Comparison of ENCODE assay signal across 11 cellular contexts in genomic region chr22:25070870-25071465, GRCh38.
DNase-seq lines count a peak whose midpoint lies in the region; ATAC-seq, FAIRE-seq and TF ChIP-seq lines count a peak whose summit lies in the region.
"Had no signal": no experiment of that assay in that cellular context is flagged by ENCODE, and none has a peak within 500 bp of the region (broad histone marks: within the 10 kb centered on the region; RNA-seq: fewer than 3 reads in every experiment).

No MANE protein-coding gene starts in this region.

- FAIRE-seq in GM19239 (lab: Jason Lieb, UNC): peak; percentile 91

- POLR2A ChIA-PET in activated CD4-positive, alpha-beta memory T cell treated with anti-CD3 and anti-CD28 coated beads for 36 hours (lab: Charles Lee): interaction anchor here (2.1 kb wide), 1 partner anchor 15 kb away, joined by 6 read pairs; no protein-coding TSS in a partner anchor

- H3K4me3 ChIP-seq in fibroblast of villous mesenchyme (ENCODE audit: low read depth, low read length): no peak overlapping the region
- H3K4me3 ChIP-seq: adrenal gland had no signal

- CTCF ChIA-PET in activated CD4-positive, alpha-beta memory T cell treated with anti-CD3 and anti-CD28 coated beads for 36 hours (lab: Charles Lee): interaction anchor here (1.5 to 3.9 kb wide), 4 partner anchors 10 to 39 kb away, joined by 3 to 48 read pairs (median 18); no protein-coding TSS in a partner anchor

- ATAC-seq in stimulated activated naive CD8-positive, alpha-beta T cell treated with anti-CD3 and anti-CD28 coated beads, Interleukin-15, amount 100 ng/mL, for 72 hours: no peak
- no peak for ATAC-seq in GM19467 (IDR thresholded peaks at IDR 0.05; ENCODE audit: unreplicated experiment)

- DNase-seq in GM19239 (ENCODE audit: insufficient read length, low spot score): no peak
- peak; percentile 39 for DNase-seq in activated CD4-positive, alpha-beta memory T cell treated with anti-CD3 and anti-CD28 coated beads for 36 hours
- peak; percentile 16 for DNase-seq in fibroblast of villous mesenchyme (ENCODE audit: low read depth)
- peak in 1 of 2 donors; percentile 37 for DNase-seq in stimulated activated naive CD8-positive, alpha-beta T cell treated with anti-CD3 and anti-CD28 coated beads, Interleukin-15, amount 100 ng/mL, for 72 hours
- DNase-seq in islet precursor cell: no peak
- no peak for DNase-seq in foreskin melanocyte
- DNase-seq: adrenal gland, endodermal cell, MM.1S, naive B cell had no signal

- peaks cover 86% of the 10 kb centered on the region for H3K4me1 Mint-ChIP-seq in activated CD4-positive, alpha-beta memory T cell treated with anti-CD3 and anti-CD28 coated beads for 36 hours (ENCODE audit: low read depth)
- H3K4me1 Mint-ChIP-seq in stimulated activated naive CD8-positive, alpha-beta T cell treated with anti-CD3 and anti-CD28 coated beads, Interleukin-15, amount 100 ng/mL, for 72 hours: peaks cover 99% of the 10 kb centered on the region

- no peaks in the 10 kb centered on the region for H3K9me3 Mint-ChIP-seq in activated CD4-positive, alpha-beta memory T cell treated with anti-CD3 and anti-CD28 coated beads for 36 hours
- no peaks in the 10 kb centered on the region for H3K9me3 Mint-ChIP-seq in stimulated activated naive CD8-positive, alpha-beta T cell treated with anti-CD3 and anti-CD28 coated beads, Interleukin-15, amount 100 ng/mL, for 72 hours
- H3K9me3 Mint-ChIP-seq: endodermal cell, naive B cell had no signal

- no peaks in the 10 kb centered on the region for H3K27me3 Mint-ChIP-seq in activated CD4-positive, alpha-beta memory T cell treated with anti-CD3 and anti-CD28 coated beads for 36 hours
- no peaks in the 10 kb centered on the region for H3K27me3 Mint-ChIP-seq in stimulated activated naive CD8-positive, alpha-beta T cell treated with anti-CD3 and anti-CD28 coated beads, Interleukin-15, amount 100 ng/mL, for 72 hours

- TF ChIP-seq CTCF in fibroblast of villous mesenchyme (IDR thresholded peaks at IDR 0.05; ENCODE audit: insufficient read depth, low read depth, low read length): no peak

- intact Hi-C loops in activated CD4-positive, alpha-beta memory T cell treated with anti-CD3 and anti-CD28 coated beads for 36 hours (cut with micrococcal nuclease): no loop called here

- H3K4me3 Mint-ChIP-seq in activated CD4-positive, alpha-beta memory T cell treated with anti-CD3 and anti-CD28 coated beads for 36 hours: peak overlapping the region; percentile 81
- H3K4me3 Mint-ChIP-seq in stimulated activated naive CD8-positive, alpha-beta T cell treated with anti-CD3 and anti-CD28 coated beads, Interleukin-15, amount 100 ng/mL, for 72 hours: peak overlapping the region; percentile 91
- H3K4me3 Mint-ChIP-seq: endodermal cell had no signal

- H3K27ac Mint-ChIP-seq in activated CD4-positive, alpha-beta memory T cell treated with anti-CD3 and anti-CD28 coated beads for 36 hours: peak overlapping the region; percentile 87
- H3K27ac Mint-ChIP-seq in stimulated activated naive CD8-positive, alpha-beta T cell treated with anti-CD3 and anti-CD28 coated beads, Interleukin-15, amount 100 ng/mL, for 72 hours: peak overlapping the region; percentile 93 to 98
- H3K27ac Mint-ChIP-seq: naive B cell had no signal

- H3K36me3 Mint-ChIP-seq in activated CD4-positive, alpha-beta memory T cell treated with anti-CD3 and anti-CD28 coated beads for 36 hours: no peaks in the 10 kb centered on the region
- H3K36me3 Mint-ChIP-seq: naive B cell had no signal

Comparison
In these comparisons a context has a peak if more than half of its experiments do, and no peak if none do; other contexts are left out.
1. DNase-seq: peak in activated CD4-positive, alpha-beta memory T cell treated with anti-CD3 and anti-CD28 coated beads for 36 hours (single experiment) and fibroblast of villous mesenchyme (single experiment); none in GM19239 (single experiment), islet precursor cell (single experiment) and foreskin melanocyte (single experiment).